In genomic region chr7:18208921-18209320, GRCh38 we compare ENCODE assay signal across 19 cellular contexts.
DNase-seq lines count a peak whose midpoint lies in the region; ATAC-seq, FAIRE-seq and TF ChIP-seq lines count a peak whose summit lies in the region.
"Had no signal": no experiment of that assay in that cellular context is flagged by ENCODE, and none has a peak within 500 bp of the region (broad histone marks: within the 10 kb centered on the region; RNA-seq: fewer than 3 reads in every experiment).

No MANE protein-coding gene starts in this region.

- 50% methylated on average over 1 of the region's 1 CpG for WGBS in HepG2 (ENCODE audit: low lambda C conversion rate)
- 93% methylated on average over 1 of the region's 1 CpG for WGBS in right lobe of liver (ENCODE audit: insufficient coverage, low coverage, low lambda C conversion rate, missing lambda C conversion rate)

- no peak overlapping the region for H3K4me2 ChIP-seq in HepG2 (ENCODE audit: low read depth, low read length)
- no peak overlapping the region for H3K4me2 ChIP-seq in PC-3 (ENCODE audit: low read length)

- H3K9me3 ChIP-seq in HepG2 (ENCODE audit: low read length) (no peaks in the 10 kb centered on the region), right lobe of liver (no peaks in the 10 kb centered on the region), PC-3 (ENCODE audit: low read length) (no peaks in the 10 kb centered on the region)
- H3K9me3 ChIP-seq: BE2C, Caco-2 had no signal

- H3F3A ChIP-seq in PC-3 (ENCODE audit: low read length, unreplicated experiment) = no peaks in the 10 kb centered on the region

- H3K36me3 ChIP-seq in HepG2 (replicated peaks in 1 of 2; ENCODE audit: control insufficient read depth in 1 of 2, insufficient read depth in 2 of 2, low read length in 2 of 2) (no peaks in the 10 kb centered on the region), right lobe of liver (no peaks in the 10 kb centered on the region), PC-3 (ENCODE audit: low read depth, low read length) (no peaks in the 10 kb centered on the region)
- H3K36me3 ChIP-seq: BE2C had no signal

- H3K9ac ChIP-seq in HepG2 (ENCODE audit: insufficient read depth, low read depth, low read length) (no peak overlapping the region), PC-3 (ENCODE audit: low read length) (no peak overlapping the region)

- no peaks in the 10 kb centered on the region for H3K4me1 ChIP-seq in HepG2 (ENCODE audit: insufficient read depth, low read length)
- H3K4me1 ChIP-seq in right lobe of liver = no peaks in the 10 kb centered on the region
- H3K4me1 ChIP-seq in PC-3 (ENCODE audit: insufficient read depth, low read length) = peaks cover 17% of the 10 kb centered on the region
- H3K4me1 ChIP-seq: Caco-2 had no signal

- CTCF ChIA-PET in HepG2 (lab: Yijun Ruan, JAX; ENCODE audit: low intra/inter-chr PET ratio, low total read pairs) (no interaction called here), PC-3 (lab: Charles Lee) (interaction anchor here (0.7 kb wide), 1 partner anchor 195 kb away, joined by 6 read pairs; no protein-coding TSS in a partner anchor)

- TF ChIP-seq EP300 in HepG2 (IDR thresholded peaks at IDR 0.05; ENCODE audit: low read depth in 2 of 2, low read length in 2 of 2) = no peak
- no peak for TF ChIP-seq EP300 in HepG2 (CRISPR knock-in tag; IDR thresholded peaks at IDR 0.05; ENCODE audit: borderline replicate concordance)

- H2AFZ ChIP-seq in HepG2 (ENCODE audit: low read length) (no peak overlapping the region), PC-3 (ENCODE audit: low read length) (no peak overlapping the region)

- H3K79me2 ChIP-seq in HepG2 (ENCODE audit: insufficient read depth, low read length) = no peaks in the 10 kb centered on the region
- no peaks in the 10 kb centered on the region for H3K79me2 ChIP-seq in PC-3 (ENCODE audit: low read length)

- intact Hi-C loops in HepG2 (cut with micrococcal nuclease; ENCODE audit: unreplicated experiment) = no loop called here
- intact Hi-C loops in right lobe of liver (cut with DNase I) = no loop called here
- intact Hi-C loops in PC-3 (cut with micrococcal nuclease) = loop anchor here (1.0 to 5.0 kb wide), 2 partner anchors 30 to 138 kb away; no protein-coding TSS in a partner anchor

- no peak for TF ChIP-seq POLR2A in HepG2 (IDR thresholded peaks at IDR 0.05; ENCODE audit: insufficient read depth in 1 of 2, low read depth in 2 of 2, low read length in 2 of 2)
- TF ChIP-seq POLR2A in right lobe of liver (IDR thresholded peaks at IDR 0.05) = no peak

- POLR2A ChIA-PET in HepG2 (lab: Yijun Ruan, JAX) = no interaction called here
- POLR2A ChIA-PET in PC-3 (lab: Charles Lee; ENCODE audit: unreplicated experiment) = no interaction called here

- H4K20me1 ChIP-seq in HepG2 (ENCODE audit: insufficient read depth, low read length) = no peaks in the 10 kb centered on the region
- no peaks in the 10 kb centered on the region for H4K20me1 ChIP-seq in PC-3 (ENCODE audit: low read length)

- ATAC-seq in HepG2 (no peak), right lobe of liver (no peak), PC-3 (peak; percentile 86), GM18498 (IDR thresholded peaks at IDR 0.05; ENCODE audit: unreplicated experiment) (no peak)

- no peak overlapping the region for H3K27ac ChIP-seq in HepG2 (ENCODE audit: extremely low read length, insufficient read depth, low read length)
- H3K27ac ChIP-seq in right lobe of liver = no peak overlapping the region
- peak overlapping the region; percentile 33 for H3K27ac ChIP-seq in PC-3 (ENCODE audit: low read length)

- BruUV-seq in HepG2 (replicated peaks; lab: Mats Ljungman, UMichigan) (no TSS peak), PC-3 (replicated peaks; lab: Mats Ljungman, UMichigan) (no TSS peak)

- H3K27me3 ChIP-seq in HepG2 (ENCODE audit: control insufficient read depth in 1 of 2, insufficient read depth in 2 of 2, low read length in 2 of 2) = no peaks in the 10 kb centered on the region
- H3K27me3 ChIP-seq in right lobe of liver = no peaks in the 10 kb centered on the region
- H3K27me3 ChIP-seq in PC-3 (ENCODE audit: low read length) = no peaks in the 10 kb centered on the region
- H3K27me3 ChIP-seq: BE2C had no signal

- in situ Hi-C loops in HepG2 (cut with HindIII; ENCODE audit: extremely low pct_ligation_motif_present, low pct_unique_long_range_greater_than_20kb) = no loop called here

- no peak for TF ChIP-seq CTCF in HepG2 (CRISPR knock-in tag; IDR thresholded peaks at IDR 0.05)
- TF ChIP-seq CTCF in right lobe of liver (IDR thresholded peaks at IDR 0.05) = no peak
- no peak for TF ChIP-seq CTCF in LNCaP clone FGC (IDR thresholded peaks at IDR 0.05; ENCODE audit: control insufficient read depth, extremely low read depth, insufficient read depth)
- TF ChIP-seq CTCF in PC-3 (conservative IDR thresholded peaks at IDR 0.05; ENCODE audit: low read depth, low read length) = no peak

- no peak for TF ChIP-seq RAD21 in HepG2 (CRISPR knock-in tag; IDR thresholded peaks at IDR 0.05)

- H3K4me3 ChIP-seq in HepG2 (replicated peaks in 1 of 3; ENCODE audit: insufficient read depth in 1 of 3, low read depth in 2 of 3, low read length in 3 of 3) = no peak overlapping the region
- no peak overlapping the region for H3K4me3 ChIP-seq in right lobe of liver
- H3K4me3 ChIP-seq in LNCaP clone FGC (ENCODE audit: low read depth, low read length) = no peak overlapping the region
- H3K4me3 ChIP-seq in PC-3 (ENCODE audit: low read length) = no peak overlapping the region

- DNase-seq in HepG2 (ENCODE audit: low spot score) = no peak
- DNase-seq in right lobe of liver = no peak
- peak; percentile 57 for DNase-seq in LNCaP clone FGC (ENCODE audit: low read depth)
- DNase-seq in PC-3 = peak; percentile 83
- no peak for DNase-seq in middle frontal gyrus (ENCODE audit: extremely low spot score, low spot score)
- no peak for DNase-seq in SK-N-DZ (ENCODE audit: low spot score)
- DNase-seq: ACHN; BE2C; C1 segment of cervical spinal cord; Caco-2; CD4-positive, CD25-positive, alpha-beta regulatory T cell; CD8-positive, alpha-beta memory T cell; GOT3; H9 had no signal

- no peaks in the 10 kb centered on the region for H3K9me2 ChIP-seq in PC-3 (replicated peaks; ENCODE audit: low read length)

- FAIRE-seq in HepG2 (lab: Jason Lieb, UNC) = no peak
- FAIRE-seq: A204.1, D721Med, G401.6, GM12892 had no signal

TF ChIP-seq in HepG2, 621 proteins besides CTCF, POLR2A, EP300 and RAD21 (continues in another document):
- TF ChIP-seq TP53 (CRISPR knock-in tag; conservative IDR thresholded peaks at IDR 0.05) (no peak), ZNF879 (CRISPR knock-in tag; IDR thresholded peaks at IDR 0.05) (no peak), ZBTB20 (CRISPR knock-in tag; IDR thresholded peaks at IDR 0.05; ENCODE audit: borderline replicate concordance, low read depth) (no peak), PPARG (CRISPR knock-in tag; conservative IDR thresholded peaks at IDR 0.05) (no peak), SP1 (IDR thresholded peaks at IDR 0.05) (no peak), SP1 (CRISPR knock-in tag; IDR thresholded peaks at IDR 0.05) (no peak)

Comparison
In these comparisons a context has a peak if more than half of its experiments do, and no peak if none do; other contexts are left out.
1. DNase-seq: peak in LNCaP clone FGC (single experiment) and PC-3 (single experiment); none in HepG2 (single experiment), right lobe of liver (0 of 3), middle frontal gyrus (single experiment) and SK-N-DZ (single experiment).